ENCODE assay signal across 1 cellular context in the genomic region with DNA sequence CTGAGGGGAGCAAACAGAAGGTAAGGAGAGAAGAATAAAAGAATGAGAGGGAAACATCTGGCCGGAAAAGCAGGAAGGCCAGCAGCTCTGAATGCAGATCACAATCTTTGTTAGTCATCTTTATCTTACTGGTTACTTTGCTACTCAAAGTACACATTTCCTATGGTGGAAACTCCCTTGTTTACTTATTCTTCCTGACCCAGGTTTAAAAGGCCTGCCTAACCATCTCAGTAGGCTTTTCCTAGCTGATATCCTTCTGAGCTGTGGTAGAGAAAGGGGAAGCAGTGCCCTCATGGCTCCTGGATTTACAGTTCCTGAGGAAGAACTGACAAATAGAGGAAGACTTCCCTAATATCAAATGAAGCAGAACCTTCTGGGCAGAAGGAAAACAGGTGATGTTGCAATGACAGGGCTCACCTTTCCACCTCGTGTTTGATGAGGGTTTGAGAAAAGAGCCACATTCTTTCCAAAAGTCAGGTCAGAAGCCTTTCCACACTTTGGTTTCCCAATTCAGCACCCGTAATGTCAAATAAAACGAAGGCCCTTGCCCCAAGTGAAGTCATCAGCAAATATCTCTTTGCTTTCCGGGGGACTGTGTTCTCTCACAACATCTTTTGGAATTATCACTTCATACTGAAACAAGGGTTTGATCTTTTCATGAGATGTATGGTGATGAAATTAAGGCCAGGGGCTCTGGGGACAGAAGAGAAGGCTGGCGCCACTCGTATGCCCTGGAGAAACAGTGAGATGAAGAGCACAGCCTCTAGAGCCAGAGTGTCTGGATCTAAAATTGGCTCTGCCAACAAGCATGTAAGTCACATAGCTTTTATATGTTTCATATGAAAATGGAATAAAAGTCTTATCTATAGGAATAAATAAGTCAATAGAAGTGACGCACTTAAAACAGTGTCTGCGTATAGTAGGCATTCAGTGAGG.
TF ChIP-seq lines count a peak whose summit lies in the region.

No MANE protein-coding gene starts in this region.

TF ChIP-seq in HepG2, 621 proteins besides CTCF, POLR2A, EP300 and RAD21 (continued from another document and continues in another):
- TF ChIP-seq, protein P1, sequence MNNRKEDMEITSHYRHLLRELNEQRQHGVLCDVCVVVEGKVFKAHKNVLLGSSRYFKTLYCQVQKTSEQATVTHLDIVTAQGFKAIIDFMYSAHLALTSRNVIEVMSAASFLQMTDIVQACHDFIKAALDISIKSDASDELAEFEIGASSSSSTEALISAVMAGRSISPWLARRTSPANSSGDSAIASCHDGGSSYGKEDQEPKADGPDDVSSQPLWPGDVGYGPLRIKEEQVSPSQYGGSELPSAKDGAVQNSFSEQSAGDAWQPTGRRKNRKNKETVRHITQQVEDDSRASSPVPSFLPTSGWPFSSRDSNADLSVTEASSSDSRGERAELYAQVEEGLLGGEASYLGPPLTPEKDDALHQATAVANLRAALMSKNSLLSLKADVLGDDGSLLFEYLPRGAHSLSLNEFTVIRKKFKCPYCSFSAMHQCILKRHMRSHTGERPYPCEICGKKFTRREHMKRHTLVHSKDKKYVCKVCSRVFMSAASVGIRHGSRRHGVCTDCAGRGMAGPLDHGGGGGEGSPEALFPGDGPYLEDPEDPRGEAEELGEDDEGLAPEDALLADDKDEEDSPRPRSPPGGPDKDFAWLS (CRISPR knock-in tag; IDR thresholded peaks at IDR 0.05; ENCODE audit: borderline replicate concordance): peak; percentile 53; the same call in 1 of the 2 replicates
- TF ChIP-seq RXRA (CRISPR knock-in tag; IDR thresholded peaks at IDR 0.05) (peak; percentile 66; the same call in 1 of the 2 replicates), RFX3 (CRISPR knock-in tag; IDR thresholded peaks at IDR 0.05) (no peak), ZNF354B (CRISPR knock-in tag; IDR thresholded peaks at IDR 0.05) (no peak), NR2F1 (CRISPR knock-in tag; IDR thresholded peaks at IDR 0.05) (peak; percentile 46 to 68; a peak in 3 of 4 replicates), ZNF260 (CRISPR knock-in tag; IDR thresholded peaks at IDR 0.05; ENCODE audit: borderline replicate concordance, low read depth) (no peak), ZNF678 (CRISPR knock-in tag; IDR thresholded peaks at IDR 0.05) (no peak), NRL (CRISPR knock-in tag; IDR thresholded peaks at IDR 0.05; ENCODE audit: borderline replicate concordance) (no peak), BHLHE40 (IDR thresholded peaks at IDR 0.05; ENCODE audit: low read length) (no peak), CREM (IDR thresholded peaks at IDR 0.05) (peak; percentile 89), CREM (CRISPR knock-in tag; IDR thresholded peaks at IDR 0.05) (no peak), ZNF225 (CRISPR knock-in tag; IDR thresholded peaks at IDR 0.05) (no peak), FOXK2 (IDR thresholded peaks at IDR 0.05) (peak; percentile 94), MED13 (CRISPR knock-in tag; IDR thresholded peaks at IDR 0.05) (peak; percentile 95), ZSCAN30 (CRISPR knock-in tag; IDR thresholded peaks at IDR 0.05) (no peak; the same call in 1 of the 2 replicates), PRPF4 (IDR thresholded peaks at IDR 0.05; ENCODE audit: low read depth, low read length, poor library complexity, severe bottlenecking) (no peak), ZNF251 (CRISPR knock-in tag; IDR thresholded peaks at IDR 0.05) (no peak), ZNF850 (CRISPR knock-in tag; conservative IDR thresholded peaks at IDR 0.05) (no peak), ZNF3 (CRISPR knock-in tag; IDR thresholded peaks at IDR 0.05) (0 out of 2 replicates have a peak, but pooled peaks have one; percentile 50), TEAD3 (CRISPR knock-in tag; optimal IDR thresholded peaks at IDR 0.05; ENCODE audit: borderline replicate concordance) (peak; percentile 68)
- TF ChIP-seq, protein P2, sequence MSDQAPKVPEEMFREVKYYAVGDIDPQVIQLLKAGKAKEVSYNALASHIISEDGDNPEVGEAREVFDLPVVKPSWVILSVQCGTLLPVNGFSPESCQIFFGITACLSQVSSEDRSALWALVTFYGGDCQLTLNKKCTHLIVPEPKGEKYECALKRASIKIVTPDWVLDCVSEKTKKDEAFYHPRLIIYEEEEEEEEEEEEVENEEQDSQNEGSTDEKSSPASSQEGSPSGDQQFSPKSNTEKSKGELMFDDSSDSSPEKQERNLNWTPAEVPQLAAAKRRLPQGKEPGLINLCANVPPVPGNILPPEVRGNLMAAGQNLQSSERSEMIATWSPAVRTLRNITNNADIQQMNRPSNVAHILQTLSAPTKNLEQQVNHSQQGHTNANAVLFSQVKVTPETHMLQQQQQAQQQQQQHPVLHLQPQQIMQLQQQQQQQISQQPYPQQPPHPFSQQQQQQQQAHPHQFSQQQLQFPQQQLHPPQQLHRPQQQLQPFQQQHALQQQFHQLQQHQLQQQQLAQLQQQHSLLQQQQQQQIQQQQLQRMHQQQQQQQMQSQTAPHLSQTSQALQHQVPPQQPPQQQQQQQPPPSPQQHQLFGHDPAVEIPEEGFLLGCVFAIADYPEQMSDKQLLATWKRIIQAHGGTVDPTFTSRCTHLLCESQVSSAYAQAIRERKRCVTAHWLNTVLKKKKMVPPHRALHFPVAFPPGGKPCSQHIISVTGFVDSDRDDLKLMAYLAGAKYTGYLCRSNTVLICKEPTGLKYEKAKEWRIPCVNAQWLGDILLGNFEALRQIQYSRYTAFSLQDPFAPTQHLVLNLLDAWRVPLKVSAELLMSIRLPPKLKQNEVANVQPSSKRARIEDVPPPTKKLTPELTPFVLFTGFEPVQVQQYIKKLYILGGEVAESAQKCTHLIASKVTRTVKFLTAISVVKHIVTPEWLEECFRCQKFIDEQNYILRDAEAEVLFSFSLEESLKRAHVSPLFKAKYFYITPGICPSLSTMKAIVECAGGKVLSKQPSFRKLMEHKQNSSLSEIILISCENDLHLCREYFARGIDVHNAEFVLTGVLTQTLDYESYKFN (CRISPR knock-in tag; conservative IDR thresholded peaks at IDR 0.05): peak; percentile 96
- TF ChIP-seq, protein P3, sequence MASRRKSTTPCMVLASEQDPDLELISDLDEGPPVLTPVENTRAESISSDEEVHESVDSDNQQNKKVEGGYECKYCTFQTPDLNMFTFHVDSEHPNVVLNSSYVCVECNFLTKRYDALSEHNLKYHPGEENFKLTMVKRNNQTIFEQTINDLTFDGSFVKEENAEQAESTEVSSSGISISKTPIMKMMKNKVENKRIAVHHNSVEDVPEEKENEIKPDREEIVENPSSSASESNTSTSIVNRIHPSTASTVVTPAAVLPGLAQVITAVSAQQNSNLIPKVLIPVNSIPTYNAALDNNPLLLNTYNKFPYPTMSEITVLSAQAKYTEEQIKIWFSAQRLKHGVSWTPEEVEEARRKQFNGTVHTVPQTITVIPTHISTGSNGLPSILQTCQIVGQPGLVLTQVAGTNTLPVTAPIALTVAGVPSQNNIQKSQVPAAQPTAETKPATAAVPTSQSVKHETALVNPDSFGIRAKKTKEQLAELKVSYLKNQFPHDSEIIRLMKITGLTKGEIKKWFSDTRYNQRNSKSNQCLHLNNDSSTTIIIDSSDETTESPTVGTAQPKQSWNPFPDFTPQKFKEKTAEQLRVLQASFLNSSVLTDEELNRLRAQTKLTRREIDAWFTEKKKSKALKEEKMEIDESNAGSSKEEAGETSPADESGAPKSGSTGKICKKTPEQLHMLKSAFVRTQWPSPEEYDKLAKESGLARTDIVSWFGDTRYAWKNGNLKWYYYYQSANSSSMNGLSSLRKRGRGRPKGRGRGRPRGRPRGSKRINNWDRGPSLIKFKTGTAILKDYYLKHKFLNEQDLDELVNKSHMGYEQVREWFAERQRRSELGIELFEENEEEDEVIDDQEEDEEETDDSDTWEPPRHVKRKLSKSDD (CRISPR knock-in tag; IDR thresholded peaks at IDR 0.05; ENCODE audit: low read depth): no peak
- TF ChIP-seq, protein P4, sequence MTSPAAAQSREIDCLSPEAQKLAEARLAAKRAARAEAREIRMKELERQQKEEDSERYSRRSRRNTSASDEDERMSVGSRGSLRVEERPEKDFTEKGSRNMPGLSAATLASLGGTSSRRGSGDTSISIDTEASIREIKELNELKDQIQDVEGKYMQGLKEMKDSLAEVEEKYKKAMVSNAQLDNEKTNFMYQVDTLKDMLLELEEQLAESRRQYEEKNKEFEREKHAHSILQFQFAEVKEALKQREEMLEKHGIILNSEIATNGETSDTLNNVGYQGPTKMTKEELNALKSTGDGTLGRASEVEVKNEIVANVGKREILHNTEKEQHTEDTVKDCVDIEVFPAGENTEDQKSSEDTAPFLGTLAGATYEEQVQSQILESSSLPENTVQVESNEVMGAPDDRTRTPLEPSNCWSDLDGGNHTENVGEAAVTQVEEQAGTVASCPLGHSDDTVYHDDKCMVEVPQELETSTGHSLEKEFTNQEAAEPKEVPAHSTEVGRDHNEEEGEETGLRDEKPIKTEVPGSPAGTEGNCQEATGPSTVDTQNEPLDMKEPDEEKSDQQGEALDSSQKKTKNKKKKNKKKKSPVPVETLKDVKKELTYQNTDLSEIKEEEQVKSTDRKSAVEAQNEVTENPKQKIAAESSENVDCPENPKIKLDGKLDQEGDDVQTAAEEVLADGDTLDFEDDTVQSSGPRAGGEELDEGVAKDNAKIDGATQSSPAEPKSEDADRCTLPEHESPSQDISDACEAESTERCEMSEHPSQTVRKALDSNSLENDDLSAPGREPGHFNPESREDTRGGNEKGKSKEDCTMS (CRISPR knock-in tag; conservative IDR thresholded peaks at IDR 0.05): peak; percentile 86; the same call in 1 of the 2 replicates
- TF ChIP-seq, protein P5, sequence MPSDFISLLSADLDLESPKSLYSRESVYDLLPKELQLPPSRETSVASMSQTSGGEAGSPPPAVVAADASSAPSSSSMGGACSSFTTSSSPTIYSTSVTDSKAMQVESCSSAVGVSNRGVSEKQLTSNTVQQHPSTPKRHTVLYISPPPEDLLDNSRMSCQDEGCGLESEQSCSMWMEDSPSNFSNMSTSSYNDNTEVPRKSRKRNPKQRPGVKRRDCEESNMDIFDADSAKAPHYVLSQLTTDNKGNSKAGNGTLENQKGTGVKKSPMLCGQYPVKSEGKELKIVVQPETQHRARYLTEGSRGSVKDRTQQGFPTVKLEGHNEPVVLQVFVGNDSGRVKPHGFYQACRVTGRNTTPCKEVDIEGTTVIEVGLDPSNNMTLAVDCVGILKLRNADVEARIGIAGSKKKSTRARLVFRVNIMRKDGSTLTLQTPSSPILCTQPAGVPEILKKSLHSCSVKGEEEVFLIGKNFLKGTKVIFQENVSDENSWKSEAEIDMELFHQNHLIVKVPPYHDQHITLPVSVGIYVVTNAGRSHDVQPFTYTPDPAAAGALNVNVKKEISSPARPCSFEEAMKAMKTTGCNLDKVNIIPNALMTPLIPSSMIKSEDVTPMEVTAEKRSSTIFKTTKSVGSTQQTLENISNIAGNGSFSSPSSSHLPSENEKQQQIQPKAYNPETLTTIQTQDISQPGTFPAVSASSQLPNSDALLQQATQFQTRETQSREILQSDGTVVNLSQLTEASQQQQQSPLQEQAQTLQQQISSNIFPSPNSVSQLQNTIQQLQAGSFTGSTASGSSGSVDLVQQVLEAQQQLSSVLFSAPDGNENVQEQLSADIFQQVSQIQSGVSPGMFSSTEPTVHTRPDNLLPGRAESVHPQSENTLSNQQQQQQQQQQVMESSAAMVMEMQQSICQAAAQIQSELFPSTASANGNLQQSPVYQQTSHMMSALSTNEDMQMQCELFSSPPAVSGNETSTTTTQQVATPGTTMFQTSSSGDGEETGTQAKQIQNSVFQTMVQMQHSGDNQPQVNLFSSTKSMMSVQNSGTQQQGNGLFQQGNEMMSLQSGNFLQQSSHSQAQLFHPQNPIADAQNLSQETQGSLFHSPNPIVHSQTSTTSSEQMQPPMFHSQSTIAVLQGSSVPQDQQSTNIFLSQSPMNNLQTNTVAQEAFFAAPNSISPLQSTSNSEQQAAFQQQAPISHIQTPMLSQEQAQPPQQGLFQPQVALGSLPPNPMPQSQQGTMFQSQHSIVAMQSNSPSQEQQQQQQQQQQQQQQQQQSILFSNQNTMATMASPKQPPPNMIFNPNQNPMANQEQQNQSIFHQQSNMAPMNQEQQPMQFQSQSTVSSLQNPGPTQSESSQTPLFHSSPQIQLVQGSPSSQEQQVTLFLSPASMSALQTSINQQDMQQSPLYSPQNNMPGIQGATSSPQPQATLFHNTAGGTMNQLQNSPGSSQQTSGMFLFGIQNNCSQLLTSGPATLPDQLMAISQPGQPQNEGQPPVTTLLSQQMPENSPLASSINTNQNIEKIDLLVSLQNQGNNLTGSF (CRISPR knock-in tag; IDR thresholded peaks at IDR 0.05): 0 out of 2 replicates have a peak, but pooled peaks have one; percentile 64
- TF ChIP-seq, protein P6, sequence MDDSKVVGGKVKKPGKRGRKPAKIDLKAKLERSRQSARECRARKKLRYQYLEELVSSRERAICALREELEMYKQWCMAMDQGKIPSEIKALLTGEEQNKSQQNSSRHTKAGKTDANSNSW (CRISPR knock-in tag; IDR thresholded peaks at IDR 0.05; ENCODE audit: borderline replicate concordance): no peak
- TF ChIP-seq, protein P7, sequence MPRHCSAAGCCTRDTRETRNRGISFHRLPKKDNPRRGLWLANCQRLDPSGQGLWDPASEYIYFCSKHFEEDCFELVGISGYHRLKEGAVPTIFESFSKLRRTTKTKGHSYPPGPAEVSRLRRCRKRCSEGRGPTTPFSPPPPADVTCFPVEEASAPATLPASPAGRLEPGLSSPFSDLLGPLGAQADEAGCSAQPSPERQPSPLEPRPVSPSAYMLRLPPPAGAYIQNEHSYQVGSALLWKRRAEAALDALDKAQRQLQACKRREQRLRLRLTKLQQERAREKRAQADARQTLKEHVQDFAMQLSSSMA (CRISPR knock-in tag; IDR thresholded peaks at IDR 0.05): no peak
- TF ChIP-seq, protein P8, sequence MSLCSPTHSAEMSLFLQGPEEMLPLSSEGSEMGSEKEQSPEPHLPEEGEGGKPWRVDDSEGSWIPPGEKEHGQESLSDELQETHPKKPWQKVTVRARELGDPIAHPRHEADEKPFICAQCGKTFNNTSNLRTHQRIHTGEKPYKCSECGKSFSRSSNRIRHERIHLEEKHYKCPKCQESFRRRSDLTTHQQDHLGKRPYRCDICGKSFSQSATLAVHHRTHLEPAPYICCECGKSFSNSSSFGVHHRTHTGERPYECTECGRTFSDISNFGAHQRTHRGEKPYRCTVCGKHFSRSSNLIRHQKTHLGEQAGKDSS (CRISPR knock-in tag; IDR thresholded peaks at IDR 0.05; ENCODE audit: borderline replicate concordance, low read depth): peak; percentile 61; the same call in 1 of the 2 replicates
